In the genomic region with DNA sequence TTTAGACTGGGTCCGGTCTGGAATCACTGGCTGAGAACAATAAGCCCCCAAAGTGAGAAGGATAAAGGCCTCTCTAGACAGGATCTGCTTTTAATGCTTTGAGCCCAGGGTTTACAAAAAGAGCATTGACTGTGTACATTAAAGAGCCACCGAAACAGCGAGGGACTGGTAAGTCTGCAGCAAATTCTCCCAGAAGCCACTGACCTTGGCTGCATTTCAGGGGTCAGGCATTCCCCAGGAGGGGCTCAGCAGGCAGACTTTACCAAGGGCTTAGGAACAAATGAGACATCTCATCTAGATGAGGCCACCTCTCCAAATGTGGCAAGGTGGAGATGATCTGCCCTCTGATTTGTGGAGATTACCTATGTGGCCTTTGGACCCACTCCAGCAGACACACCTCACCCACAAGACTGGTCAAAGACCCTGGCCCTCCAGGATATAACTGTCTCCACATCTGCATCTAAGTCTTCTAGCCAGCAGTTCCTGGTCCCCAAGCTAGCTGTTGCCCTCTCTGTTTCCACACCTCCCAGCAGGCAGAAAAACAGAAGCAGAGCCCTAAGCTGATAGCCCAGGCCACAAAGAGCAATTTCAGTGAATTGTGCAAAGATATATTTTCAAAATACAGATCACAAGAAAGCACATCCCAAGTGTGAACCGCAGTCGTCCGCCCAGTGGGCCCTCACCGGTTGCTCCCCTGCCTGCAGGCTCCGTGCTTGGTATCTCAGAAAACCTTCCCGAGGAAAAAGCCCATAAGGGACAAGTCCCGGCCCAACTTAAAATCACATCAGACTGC, we compare ENCODE assay signal across 8 cellular contexts. TPM values are rescaled to one million over a fixed set of nuclear protein-coding genes. Genes with fewer than 3 reads are reported as not detected.
A peak's percentile ranks its signal among the peaks of the same experiment; 100 is the strongest.
DNase-seq lines count a peak whose midpoint lies in the region; TF ChIP-seq lines count a peak whose summit lies in the region.

No MANE protein-coding gene starts in this region.

- H3K9me3 ChIP-seq in PC-9 (ENCODE audit: insufficient read depth, low read depth) (no peaks in the 10 kb centered on the region), muscle layer of duodenum (ENCODE audit: control insufficient read depth in 1 of 2, low read length in 2 of 2) (no peaks in the 10 kb centered on the region)

- H3K4me2 ChIP-seq in PC-9: peak overlapping the region; percentile 82

- BruUV-seq in PC-9 (replicated peaks; lab: Mats Ljungman, UMichigan): no TSS peak

- H3K36me3 Mint-ChIP-seq in CD14-positive monocyte: peaks cover 6 to 7% of the 10 kb centered on the region in 2 donors

- no peak overlapping the region for H3K27ac Mint-ChIP-seq in CD14-positive monocyte

- H3K9me2 ChIP-seq in PC-9 (ENCODE audit: insufficient read depth): no peaks in the 10 kb centered on the region

- TF ChIP-seq CTCF in CD14-positive monocyte (IDR thresholded peaks at IDR 0.05): no peak
- no peak for TF ChIP-seq CTCF in PC-9 (conservative IDR thresholded peaks at IDR 0.05)

- peak overlapping the region; percentile 90 for H2AFZ ChIP-seq in PC-9

- intact Hi-C loops in CD14-positive monocyte (cut with micrococcal nuclease) (no loop called here), PC-9 (cut with micrococcal nuclease; ENCODE audit: unreplicated experiment) (loop anchor here (5.0 kb wide), 1 partner anchor 1295 kb away; a partner anchor contains a TSS)

- POLR2A ChIA-PET in PC-9 (lab: Charles Lee; ENCODE audit: unreplicated experiment): no interaction called here

- peaks cover 42% of the 10 kb centered on the region for H3K4me1 Mint-ChIP-seq in CD14-positive monocyte

- peaks cover 0 to 13% (median 2%) of the 10 kb centered on the region in 7 donors for H3K9me3 Mint-ChIP-seq in CD14-positive monocyte

- no peak for DNase-seq in CD14-positive monocyte (ENCODE audit: low spot score)
- DNase-seq in PC-9: no peak
- DNase-seq in ecto neural progenitor cell (ENCODE audit: low spot score): peak; percentile 47
- DNase-seq in NCI-H1105 (lab: John Stamatoyannopoulos, UW): no peak
- DNase-seq in kidney glomerular epithelial cell (lab: John Stamatoyannopoulos, UW): no peak
- DNase-seq in NCI-H2029 (lab: John Stamatoyannopoulos, UW): no peak
- no peak for DNase-seq in NCI-H748 treated with DMSO at 0.1 percent for 48 hours (lab: John Stamatoyannopoulos, UW)

- peaks cover 36% of the 10 kb centered on the region for H3K4me1 ChIP-seq in PC-9 (replicated peaks; ENCODE audit: insufficient read depth)
- H3K4me1 ChIP-seq in muscle layer of duodenum (ENCODE audit: control insufficient read depth in 1 of 2, insufficient read depth in 2 of 2, low read length in 2 of 2): peaks cover 9 to 28% of the 10 kb centered on the region in 2 donors

- H3K4me3 Mint-ChIP-seq in CD14-positive monocyte: peak overlapping the region; percentile 4 to 99

- CTCF ChIA-PET in PC-9 (lab: Charles Lee): no interaction called here

- no peaks in the 10 kb centered on the region for H4K20me1 ChIP-seq in PC-9 (ENCODE audit: insufficient read depth)

- H3K36me3 ChIP-seq in PC-9 (ENCODE audit: low read depth) (no peaks in the 10 kb centered on the region; the same call in 1 of the 2 replicates), muscle layer of duodenum (ENCODE audit: control insufficient read depth in 1 of 2, insufficient read depth in 2 of 2, low read length in 2 of 2) (no peaks in the 10 kb centered on the region)

- peaks cover 23% of the 10 kb centered on the region; the same call in 1 of the 2 replicates for H3F3A ChIP-seq in PC-9 (ENCODE audit: insufficient read depth, low read depth)

- peaks cover 46 to 55% (median 47%) of the 10 kb centered on the region in 3 donors for H3K27me3 Mint-ChIP-seq in CD14-positive monocyte (ENCODE audit: low read depth in 3 of 3)

- peaks cover 85% of the 10 kb centered on the region for H3K79me2 ChIP-seq in PC-9 (ENCODE audit: low read depth)

- peak overlapping the region; percentile 69 for H3K4me3 ChIP-seq in PC-9
- H3K4me3 ChIP-seq in muscle layer of duodenum (ENCODE audit: low read depth in 1 of 2, low read length in 2 of 2): peak overlapping the region; percentile 85 to 94

- peak overlapping the region; percentile 44 for H3K27ac ChIP-seq in PC-9
- H3K27ac ChIP-seq in muscle layer of duodenum (ENCODE audit: low read length): no peak overlapping the region

- H3K27me3 ChIP-seq in PC-9 (ENCODE audit: insufficient read depth, low read depth) (no peaks in the 10 kb centered on the region), muscle layer of duodenum (ENCODE audit: low read depth, low read length) (no peaks in the 10 kb centered on the region)

RNA-seq across cellular contexts. Expression of a gene that starts 2.7 kb away (rescaled TPM):
- under 1 TPM; 0.36 to 0.75 TPM for polyA plus RNA-seq in CD14-positive monocyte
- total RNA-seq in PC-9 (2021): 28.8 and 30.7 TPM in 2 replicates
